Comparison of ENCODE assay signal across 1 cellular context in genomic region chr2:101737478-101738240, GRCh38.
TF ChIP-seq lines count a peak whose summit lies in the region.

No MANE protein-coding gene starts in this region.

TF ChIP-seq in GM23338, 12 proteins besides CTCF, POLR2A, EP300 and RAD21:
- TF ChIP-seq EZH2phosphoT487 (IDR thresholded peaks at IDR 0.05; ENCODE audit: unreplicated experiment) (no peak), NANOG (IDR thresholded peaks at IDR 0.05; ENCODE audit: borderline replicate concordance) (no peak), EZH2 (IDR thresholded peaks at IDR 0.05; ENCODE audit: low read depth, unreplicated experiment) (no peak), STAT1 (IDR thresholded peaks at IDR 0.05; ENCODE audit: unreplicated experiment) (no peak), REST (IDR thresholded peaks at IDR 0.05; ENCODE audit: unreplicated experiment) (no peak), JUNB (IDR thresholded peaks at IDR 0.05; ENCODE audit: unreplicated experiment) (no peak), POLR2AphosphoS5 (IDR thresholded peaks at IDR 0.05; ENCODE audit: low read depth) (no peak), ZNF331 (CRISPR knock-in tag; IDR thresholded peaks at IDR 0.05; ENCODE audit: low read depth) (no peak), CREB1 (CRISPR knock-in tag; IDR thresholded peaks at IDR 0.05; ENCODE audit: low read depth) (no peak), ZNF114 (CRISPR knock-in tag; IDR thresholded peaks at IDR 0.05) (no peak), ZNF462 (CRISPR knock-in tag; IDR thresholded peaks at IDR 0.05) (no peak), ETS1 (IDR thresholded peaks at IDR 0.05) (no peak)
